ENCODE assay signal across 8 cellular contexts in genomic region chr2:98463988-98464771, GRCh38. TPM values are rescaled to one million over a fixed set of nuclear protein-coding genes. Genes with fewer than 3 reads are reported as not detected.
DNase-seq lines count a peak whose midpoint lies in the region; ATAC-seq lines count a peak whose summit lies in the region.

No MANE protein-coding gene starts in this region.

- CTCF ChIA-PET in activated CD8-positive, alpha-beta memory T cell treated with anti-CD3 and anti-CD28 coated beads, Interleukin-2, amount 10 ng/mL, durations not matched to agents 7 days and 5 days (lab: Charles Lee), result interaction anchor here (0.8 to 10.4 kb wide), 12 partner anchors 9 to 185 kb away, joined by 3 to 166 read pairs (median 6); partner anchors contain the start of gene INPP4A

- H3K9me3 Mint-ChIP-seq in activated CD8-positive, alpha-beta memory T cell treated with anti-CD3 and anti-CD28 coated beads, Interleukin-2, amount 10 ng/mL, durations not matched to agents 7 days and 5 days (ENCODE audit: low read depth), result no peaks in the 10 kb centered on the region
- no peaks in the 10 kb centered on the region for H3K9me3 Mint-ChIP-seq in stimulated activated memory B cell treated with anti-CD40 and anti-IgM and Interleukin-4, amounts not matched to agents 10 μg/mL and 1 μg/mL and 100 μg/mL, for 72 hours

- no peaks in the 10 kb centered on the region for H3K9me3 ChIP-seq in effector memory CD4-positive, alpha-beta T cell (ENCODE audit: control insufficient read depth, low read length)

- H3K4me1 ChIP-seq in effector memory CD4-positive, alpha-beta T cell (ENCODE audit: control insufficient read depth, insufficient read depth, low read length, poor library complexity, severe bottlenecking), result peaks cover 88% of the 10 kb centered on the region

- DNase-seq in activated CD8-positive, alpha-beta memory T cell treated with anti-CD3 and anti-CD28 coated beads, Interleukin-2, amount 10 ng/mL, durations not matched to agents 7 days and 5 days, result peak; percentile 87
- DNase-seq in activated CD8-positive, alpha-beta memory T cell treated with anti-CD3 and anti-CD28 coated beads, Interleukin-2, amount 50 U/mL, for 48 hours, result no peak
- DNase-seq in OCI-M1 (lab: John Stamatoyannopoulos, UW) (peak; percentile 87), DMS153 treated with DMSO at 0.1 percent for 48 hours (lab: John Stamatoyannopoulos, UW; ENCODE audit: unreplicated experiment) (no peak)
- DNase-seq in effector memory CD4-positive, alpha-beta T cell, result no peak

- H3K4me3 Mint-ChIP-seq in activated CD8-positive, alpha-beta memory T cell treated with anti-CD3 and anti-CD28 coated beads, Interleukin-2, amount 10 ng/mL, durations not matched to agents 7 days and 5 days, result peak overlapping the region; percentile 61
- H3K4me3 Mint-ChIP-seq in stimulated activated memory B cell treated with anti-CD40 and anti-IgM and Interleukin-4, amounts not matched to agents 10 μg/mL and 1 μg/mL and 100 μg/mL, for 72 hours, result peak overlapping the region; percentile 50

- no peaks in the 10 kb centered on the region for H3K27me3 Mint-ChIP-seq in activated CD8-positive, alpha-beta memory T cell treated with anti-CD3 and anti-CD28 coated beads, Interleukin-2, amount 10 ng/mL, durations not matched to agents 7 days and 5 days
- no peaks in the 10 kb centered on the region for H3K27me3 Mint-ChIP-seq in stimulated activated memory B cell treated with anti-CD40 and anti-IgM and Interleukin-4, amounts not matched to agents 10 μg/mL and 1 μg/mL and 100 μg/mL, for 72 hours

- H3K36me3 Mint-ChIP-seq in activated CD8-positive, alpha-beta memory T cell treated with anti-CD3 and anti-CD28 coated beads, Interleukin-2, amount 10 ng/mL, durations not matched to agents 7 days and 5 days, result peaks cover 28% of the 10 kb centered on the region
- peaks cover 18% of the 10 kb centered on the region for H3K36me3 Mint-ChIP-seq in stimulated activated memory B cell treated with anti-CD40 and anti-IgM and Interleukin-4, amounts not matched to agents 10 μg/mL and 1 μg/mL and 100 μg/mL, for 72 hours

- H3K27ac ChIP-seq in effector memory CD4-positive, alpha-beta T cell (ENCODE audit: insufficient read depth, low read length, poor library complexity, severe bottlenecking), result peak overlapping the region; percentile 82

- peak overlapping the region; percentile 93 for H3K27ac Mint-ChIP-seq in activated CD8-positive, alpha-beta memory T cell treated with anti-CD3 and anti-CD28 coated beads, Interleukin-2, amount 10 ng/mL, durations not matched to agents 7 days and 5 days
- H3K27ac Mint-ChIP-seq in stimulated activated memory B cell treated with anti-CD40 and anti-IgM and Interleukin-4, amounts not matched to agents 10 μg/mL and 1 μg/mL and 100 μg/mL, for 72 hours, result peak overlapping the region; percentile 88

- ATAC-seq in activated CD8-positive, alpha-beta memory T cell treated with anti-CD3 and anti-CD28 coated beads, Interleukin-2, amount 10 ng/mL, durations not matched to agents 7 days and 5 days, result peak; percentile 29
- ATAC-seq in stimulated activated memory B cell treated with anti-CD40 and anti-IgM and Interleukin-4, amounts not matched to agents 10 μg/mL and 1 μg/mL and 100 μg/mL, for 72 hours, result peak; percentile 47
- no peak for ATAC-seq in HG03175 (IDR thresholded peaks at IDR 0.05; ENCODE audit: unreplicated experiment)
- no peak for ATAC-seq in GM18520 (IDR thresholded peaks at IDR 0.05; ENCODE audit: unreplicated experiment)

- H3K4me1 Mint-ChIP-seq in activated CD8-positive, alpha-beta memory T cell treated with anti-CD3 and anti-CD28 coated beads, Interleukin-2, amount 10 ng/mL, durations not matched to agents 7 days and 5 days, result peaks cover 93% of the 10 kb centered on the region
- H3K4me1 Mint-ChIP-seq in stimulated activated memory B cell treated with anti-CD40 and anti-IgM and Interleukin-4, amounts not matched to agents 10 μg/mL and 1 μg/mL and 100 μg/mL, for 72 hours, result peaks cover 85% of the 10 kb centered on the region

- H3K36me3 ChIP-seq in effector memory CD4-positive, alpha-beta T cell (ENCODE audit: control insufficient read depth, insufficient read depth, low read length), result no peaks in the 10 kb centered on the region

- H3K27me3 ChIP-seq in effector memory CD4-positive, alpha-beta T cell (replicated peaks; ENCODE audit: control insufficient read depth, insufficient read depth, low read length, poor library complexity, severe bottlenecking), result no peaks in the 10 kb centered on the region

- H3K4me3 ChIP-seq in effector memory CD4-positive, alpha-beta T cell (ENCODE audit: insufficient read depth, low read depth, low read length, poor library complexity, severe bottlenecking), result peak overlapping the region; percentile 31

RNA-seq across cellular contexts. Expression of gene INPP4A, which starts 19.5 kb away (rescaled TPM):
- 100 to 1,000 TPM; 144 to 229 TPM for total RNA-seq in activated CD8-positive, alpha-beta memory T cell treated with anti-CD3 and anti-CD28 coated beads, Interleukin-2, amount 10 ng/mL, durations not matched to agents 7 days and 5 days

Comparison
In these comparisons a context has a peak if more than half of its experiments do, and no peak if none do; other contexts are left out.
1. DNase-seq: peak in activated CD8-positive, alpha-beta memory T cell treated with anti-CD3 and anti-CD28 coated beads, Interleukin-2, amount 10 ng/mL, durations not matched to agents 7 days and 5 days (single experiment) and OCI-M1 (single experiment); none in activated CD8-positive, alpha-beta memory T cell treated with anti-CD3 and anti-CD28 coated beads, Interleukin-2, amount 50 U/mL, for 48 hours (single experiment), effector memory CD4-positive, alpha-beta T cell (0 of 3) and DMS153 treated with DMSO at 0.1 percent for 48 hours (single experiment).
2. ATAC-seq: peak in activated CD8-positive, alpha-beta memory T cell treated with anti-CD3 and anti-CD28 coated beads, Interleukin-2, amount 10 ng/mL, durations not matched to agents 7 days and 5 days (single experiment) and stimulated activated memory B cell treated with anti-CD40 and anti-IgM and Interleukin-4, amounts not matched to agents 10 μg/mL and 1 μg/mL and 100 μg/mL, for 72 hours (single experiment); none in HG03175 (single experiment) and GM18520 (single experiment).